ENCODE assay signal across 2 cellular contexts in genomic region chr6:1612386-1612893, GRCh38.
TF ChIP-seq lines count a peak whose summit lies in the region.

No MANE protein-coding gene starts in this region.

TF ChIP-seq in SK-N-SH, 30 proteins besides CTCF, POLR2A, EP300 and RAD21 (continued from another document):
- no peak for TF ChIP-seq GATA2 (CRISPR knock-in tag; IDR thresholded peaks at IDR 0.05)
- no peak for TF ChIP-seq JUND (IDR thresholded peaks at IDR 0.05)
- no peak for TF ChIP-seq EZH2phosphoT487 (IDR thresholded peaks at IDR 0.05; ENCODE audit: borderline replicate concordance, low read depth)
- TF ChIP-seq ELF1 (IDR thresholded peaks at IDR 0.05), result no peak
- TF ChIP-seq CHD2 (IDR thresholded peaks at IDR 0.05; ENCODE audit: low read length, partially characterized antibody), result no peak
- no peak for TF ChIP-seq SMC3 (IDR thresholded peaks at IDR 0.05; ENCODE audit: low read depth, low read length)
- no peak for TF ChIP-seq USF2 (IDR thresholded peaks at IDR 0.05; ENCODE audit: borderline replicate concordance, low read depth, low read length)
- TF ChIP-seq SIN3A (IDR thresholded peaks at IDR 0.05; ENCODE audit: borderline replicate concordance, low read depth, low read length), result no peak
- TF ChIP-seq GABPA (IDR thresholded peaks at IDR 0.05; ENCODE audit: low read depth), result no peak
- TF ChIP-seq FOSL2 (IDR thresholded peaks at IDR 0.05; ENCODE audit: borderline replicate concordance, low read depth), result no peak
- no peak for TF ChIP-seq MEF2A (IDR thresholded peaks at IDR 0.05; ENCODE audit: borderline replicate concordance, low read depth)
- TF ChIP-seq RCOR1 (IDR thresholded peaks at IDR 0.05; ENCODE audit: low read length), result no peak
- TF ChIP-seq NFIC (IDR thresholded peaks at IDR 0.05; ENCODE audit: borderline replicate concordance), result no peak

TF ChIP-seq in SK-N-SH treated with all-trans-retinoic acid at 6 μM for 48 hours, 23 proteins besides CTCF, POLR2A, EP300 and RAD21 (continued from another document):
- TF ChIP-seq PATZ1 (CRISPR knock-in tag; IDR thresholded peaks at IDR 0.05; ENCODE audit: borderline replicate concordance), result no peak
